In genomic region chr16:21820028-21820907, GRCh38 we compare ENCODE assay signal across 8 cellular contexts. TPM values are rescaled to one million over a fixed set of nuclear protein-coding genes. Genes with fewer than 3 reads are reported as not detected.
A peak's percentile ranks its signal among the peaks of the same experiment; 100 is the strongest.
DNase-seq lines count a peak whose midpoint lies in the region; ATAC-seq, FAIRE-seq and TF ChIP-seq lines count a peak whose summit lies in the region.
"Not testable (repeated sequence)": the region's sequence is repeated elsewhere in the genome, so short reads cannot be mapped to it uniquely, and the experiment has no call there.

No MANE protein-coding gene starts in this region.

- H3K36me3 Mint-ChIP-seq in activated B cell treated with CpG ODN at 0.5 μM for 24 hours (ENCODE audit: low read depth) = peaks cover 24% of the 10 kb centered on the region

- peak overlapping the region; percentile 45 to 71 (median 68) for H3K9ac ChIP-seq in skeletal muscle tissue (ENCODE audit: low read depth in 1 of 3, low read length in 3 of 3)

- not testable (repeated sequence) for TF ChIP-seq RAD21 in A549 (conservative IDR thresholded peaks at IDR 0.05 in 1 of 2, IDR thresholded peaks at IDR 0.05 in 1 of 2)

- H3K9me3 Mint-ChIP-seq in activated B cell treated with CpG ODN at 0.5 μM for 24 hours = not testable (repeated sequence)

- TF ChIP-seq POLR2A in A549 (IDR thresholded peaks at IDR 0.05; ENCODE audit: low read length) = peak; percentile 76

- TF ChIP-seq CTCF in A549 (IDR thresholded peaks at IDR 0.05); activated B cell treated with CpG ODN at 0.5 μM for 24 hours (IDR thresholded peaks at IDR 0.05); bronchial epithelial cell (IDR thresholded peaks at IDR 0.05; ENCODE audit: insufficient read depth, low read length, severe bottlenecking): not testable (repeated sequence)

- peaks cover 17% of the 10 kb centered on the region for H3K4me1 Mint-ChIP-seq in activated B cell treated with CpG ODN at 0.5 μM for 24 hours

- H3K27ac ChIP-seq in A549 (peak overlapping the region; percentile 85 to 91), skeletal muscle tissue (ENCODE audit: low read depth, low read length) (peak overlapping the region; percentile 40)

- H3K4me2 ChIP-seq in A549 = peak overlapping the region; percentile 76

- not testable (repeated sequence) for H3K4me1 ChIP-seq in A549; skeletal muscle tissue (ENCODE audit: control insufficient read depth in 3 of 3, insufficient read depth in 3 of 3, low read length in 3 of 3)

- FAIRE-seq in A549 (lab: Jason Lieb, UNC); bronchial epithelial cell (lab: Jason Lieb, UNC): not testable (repeated sequence)

- H3K4me3 ChIP-seq in A549 (peak overlapping the region; percentile 56), bronchial epithelial cell (ENCODE audit: low read depth, low read length) (peak overlapping the region; percentile 38), skeletal muscle tissue (ENCODE audit: low read length in 3 of 3) (peak overlapping the region; percentile 68 to 78 (median 75))

- ATAC-seq in A549 = peak; percentile 98 to 99
- ATAC-seq in GM18867 (IDR thresholded peaks at IDR 0.05; ENCODE audit: unreplicated experiment) = peak; percentile 96
- ATAC-seq in HG03097 (IDR thresholded peaks at IDR 0.05; ENCODE audit: low FRiP score, unreplicated experiment) = peak; percentile 90
- ATAC-seq in activated B cell treated with CpG ODN at 0.5 μM for 24 hours (ENCODE audit: low read depth) = peak; percentile 98

- not testable (repeated sequence) for H3K9me3 ChIP-seq in A549; skeletal muscle tissue (ENCODE audit: control insufficient read depth in 3 of 3, low read length in 3 of 3)

- POLR2A ChIA-PET in A549 (lab: Yijun Ruan, JAX) (interaction anchor here (0.6 kb wide), 1 partner anchor 131 kb away, joined by 3 read pairs; no protein-coding TSS in a partner anchor), activated B cell treated with CpG ODN at 0.5 μM for 24 hours (lab: Charles Lee) (interaction anchor here (0.7 to 1.6 kb wide), 5 partner anchors 132 to 368 kb away, joined by 3 to 6 read pairs (median 3); partner anchors contain the start of gene UQCRC2)

- DNase-seq in A549 (ENCODE audit: low read depth in 1 of 2, low spot score in 1 of 2) (peak; percentile 23 to 86), NCI-H2171 (lab: John Stamatoyannopoulos, UW) (peak; percentile 72), activated B cell treated with CpG ODN at 0.5 μM for 24 hours (peak; percentile 57), bronchial epithelial cell (ENCODE audit: low read depth) (peak; percentile 35), inferior parietal cortex (ENCODE audit: extremely low spot score) (peak; percentile 51)

- not testable (repeated sequence) for H3K27me3 Mint-ChIP-seq in activated B cell treated with CpG ODN at 0.5 μM for 24 hours

- H3K27me3 ChIP-seq in bronchial epithelial cell (ENCODE audit: control insufficient read depth, insufficient read depth, low read length); skeletal muscle tissue (ENCODE audit: control insufficient read depth in 3 of 3, insufficient read depth in 3 of 3, low read length in 3 of 3): not testable (repeated sequence)

- CTCF ChIA-PET in A549 (lab: Yijun Ruan, JAX) = interaction anchor here (0.6 to 0.7 kb wide), 2 partner anchors 133 to 218 kb away, joined by 3 to 4 read pairs; no protein-coding TSS in a partner anchor
- CTCF ChIA-PET in activated B cell treated with CpG ODN at 0.5 μM for 24 hours (lab: Charles Lee) = interaction anchor here (0.6 kb wide), 1 partner anchor 1778 kb away, joined by 3 read pairs; no protein-coding TSS in a partner anchor

- peak overlapping the region; percentile 92 for H3K4me3 Mint-ChIP-seq in activated B cell treated with CpG ODN at 0.5 μM for 24 hours

- peak overlapping the region; percentile 94 for H3K27ac Mint-ChIP-seq in activated B cell treated with CpG ODN at 0.5 μM for 24 hours

- intact Hi-C loops in activated B cell treated with CpG ODN at 0.5 μM for 24 hours (cut with micrococcal nuclease) = loop anchor here (1.0 kb wide), 1 partner anchor 133 kb away; the partner anchor contains the start of gene UQCRC2

- TF ChIP-seq EP300 in A549 (IDR thresholded peaks at IDR 0.05) = not testable (repeated sequence)

- WGBS in A549 (ENCODE audit: missing lambda C conversion rate) = 13% methylated on average over 36 of the region's 55 CpGs

- not testable (repeated sequence) for H3K36me3 ChIP-seq in bronchial epithelial cell (ENCODE audit: control insufficient read depth, insufficient read depth, low read length); skeletal muscle tissue (ENCODE audit: control insufficient read depth in 3 of 3, insufficient read depth in 3 of 3, low read length in 3 of 3)

TF ChIP-seq in A549, 52 proteins besides CTCF, POLR2A, EP300 and RAD21:
- TF ChIP-seq, protein P1, sequence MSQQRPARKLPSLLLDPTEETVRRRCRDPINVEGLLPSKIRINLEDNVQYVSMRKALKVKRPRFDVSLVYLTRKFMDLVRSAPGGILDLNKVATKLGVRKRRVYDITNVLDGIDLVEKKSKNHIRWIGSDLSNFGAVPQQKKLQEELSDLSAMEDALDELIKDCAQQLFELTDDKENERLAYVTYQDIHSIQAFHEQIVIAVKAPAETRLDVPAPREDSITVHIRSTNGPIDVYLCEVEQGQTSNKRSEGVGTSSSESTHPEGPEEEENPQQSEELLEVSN (IDR thresholded peaks at IDR 0.05; ENCODE audit: borderline replicate concordance, low read depth) = peak; percentile 84; the same call in 1 of the 2 replicates
- TF ChIP-seq, protein P2, sequence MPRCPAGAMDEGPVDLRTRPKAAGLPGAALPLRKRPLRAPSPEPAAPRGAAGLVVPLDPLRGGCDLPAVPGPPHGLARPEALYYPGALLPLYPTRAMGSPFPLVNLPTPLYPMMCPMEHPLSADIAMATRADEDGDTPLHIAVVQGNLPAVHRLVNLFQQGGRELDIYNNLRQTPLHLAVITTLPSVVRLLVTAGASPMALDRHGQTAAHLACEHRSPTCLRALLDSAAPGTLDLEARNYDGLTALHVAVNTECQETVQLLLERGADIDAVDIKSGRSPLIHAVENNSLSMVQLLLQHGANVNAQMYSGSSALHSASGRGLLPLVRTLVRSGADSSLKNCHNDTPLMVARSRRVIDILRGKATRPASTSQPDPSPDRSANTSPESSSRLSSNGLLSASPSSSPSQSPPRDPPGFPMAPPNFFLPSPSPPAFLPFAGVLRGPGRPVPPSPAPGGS (IDR thresholded peaks at IDR 0.05) = 0 out of 3 replicates have a peak, but pooled peaks have one; percentile 82
- TF ChIP-seq HOXB5 (CRISPR knock-in tag; IDR thresholded peaks at IDR 0.05) (peak; percentile 34; the same call in 1 of the 2 replicates), JUN (IDR thresholded peaks at IDR 0.05) (peak in 1 of 2 experiments; percentile 78; a peak in 1 of 5 replicates), HOXB13 (CRISPR knock-in tag; IDR thresholded peaks at IDR 0.05; ENCODE audit: low read depth) (0 out of 2 replicates have a peak, but pooled peaks have one; percentile 52), GATA3 (IDR thresholded peaks at IDR 0.05; ENCODE audit: borderline replicate concordance) (peak; percentile 36; the same call in 1 of the 2 replicates)
- TF ChIP-seq, protein P3, sequence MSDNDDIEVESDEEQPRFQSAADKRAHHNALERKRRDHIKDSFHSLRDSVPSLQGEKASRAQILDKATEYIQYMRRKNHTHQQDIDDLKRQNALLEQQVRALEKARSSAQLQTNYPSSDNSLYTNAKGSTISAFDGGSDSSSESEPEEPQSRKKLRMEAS (IDR thresholded peaks at IDR 0.05) = peak; percentile 95

RNA-seq across cellular contexts. Expression of gene NPIPB4, which starts 37.3 kb away (rescaled TPM):
- polyA plus RNA-seq in A549 (2011; rRNA removed) (20.9 and 30.5 TPM in 2 replicates), A549 (2017; fragmentation: RNase III; extraction: RNeasy Plus Mini Kit Qiagen cat#74134 plus additional on column Dnase treatment) (24.4 to 29.2 TPM (median 25.5 TPM) in 3 replicates)
- polyA plus RNA-seq in A549 (2012; cell fraction: cytosol; rRNA removed) = 7.7 and 15.2 TPM in 2 replicates
- 58.6 and 116 TPM in 2 replicates for polyA plus RNA-seq in A549 (2012; cell fraction: nucleus; rRNA removed)
- 40.7 and 49.7 TPM in 2 replicates for polyA minus RNA-seq in A549 (2011; rRNA and poly(A)+ RNA removed)
- total RNA-seq in activated B cell treated with CpG ODN at 0.5 μM for 24 hours (391 and 546 TPM in 2 replicates), bronchial epithelial cell (22.9 and 27.1 TPM in 2 replicates), skeletal muscle tissue (8.4 TPM)

Comparison
In these comparisons a context has a peak if more than half of its experiments do, and no peak if none do; other contexts are left out.
1. Peak in every context shown above with its lines: DNase-seq, ATAC-seq, H3K4me3 ChIP-seq and H3K27ac ChIP-seq.
2. RNA of gene NPIPB4, which starts 37.3 kb away (total RNA-seq): 391 to 546 TPM in activated B cell treated with CpG ODN at 0.5 μM for 24 hours; 22.9 to 27.1 TPM in bronchial epithelial cell and 8.4 TPM in skeletal muscle tissue (single experiment); every median in the first group is over 10 times any median in the second.